13 cellular contexts compared by ENCODE assay signal in genomic region chr1:30745834-30746208, GRCh38. TPM values are rescaled to one million over a fixed set of nuclear protein-coding genes. Genes with fewer than 3 reads are reported as not detected.
DNase-seq lines count a peak whose midpoint lies in the region; ATAC-seq, FAIRE-seq and TF ChIP-seq lines count a peak whose summit lies in the region.
"Had no signal": no experiment of that assay in that cellular context is flagged by ENCODE, and none has a peak within 500 bp of the region (broad histone marks: within the 10 kb centered on the region; RNA-seq: fewer than 3 reads in every experiment).

No MANE protein-coding gene starts in this region.

- SMC1A ChIA-PET in GM12878 (lab: Charles Lee; ENCODE audit: uncharacterized antibody, unreplicated experiment) = interaction anchor here (1.5 to 24.8 kb wide), 4 partner anchors 13 to 35 kb away, joined by 3 to 556 read pairs (median 344); partner anchors contain the start of genes LAPTM5 and MATN1

- no peaks in the 10 kb centered on the region for H3K27me3 Mint-ChIP-seq in CD8-positive, alpha-beta T cell (ENCODE audit: low read depth)
- H3K27me3 Mint-ChIP-seq in IgD-negative memory B cell = no peaks in the 10 kb centered on the region
- no peaks in the 10 kb centered on the region for H3K27me3 Mint-ChIP-seq in natural killer cell treated with Interleukin-12 subunit alpha and Interleukin-12 subunit beta and Interleukin-15 and Interleukin-18, amount 100 ng/mL, for 72 hours

- peaks cover 66% of the 10 kb centered on the region for H3K36me3 Mint-ChIP-seq in CD8-positive, alpha-beta T cell
- H3K36me3 Mint-ChIP-seq in IgD-negative memory B cell = peaks cover 26% of the 10 kb centered on the region
- peaks cover 16% of the 10 kb centered on the region for H3K36me3 Mint-ChIP-seq in natural killer cell treated with Interleukin-12 subunit alpha and Interleukin-12 subunit beta and Interleukin-15 and Interleukin-18, amount 100 ng/mL, for 72 hours

- H3K4me1 Mint-ChIP-seq in CD8-positive, alpha-beta T cell (ENCODE audit: low read depth) = peaks cover 100% of the 10 kb centered on the region
- peaks cover 73 to 94% (median 89%) of the 10 kb centered on the region in 3 donors for H3K4me1 Mint-ChIP-seq in IgD-negative memory B cell
- peaks cover 95 to 97% of the 10 kb centered on the region in 2 donors for H3K4me1 Mint-ChIP-seq in natural killer cell treated with Interleukin-12 subunit alpha and Interleukin-12 subunit beta and Interleukin-15 and Interleukin-18, amount 100 ng/mL, for 72 hours (ENCODE audit: low read depth in 2 of 2)

- no peak for DNase-seq in CD8-positive, alpha-beta T cell
- DNase-seq in GM12878 (ENCODE audit: low read depth, low spot score) = no peak
- DNase-seq in natural killer cell treated with Interleukin-12 subunit alpha and Interleukin-12 subunit beta and Interleukin-15 and Interleukin-18, amount 100 ng/mL, for 72 hours (ENCODE audit: low spot score) = no peak
- no peak for DNase-seq in RCC 7860 (ENCODE audit: low spot score)
- DNase-seq: KBM-7, NCI-H446 treated with DMSO at 0.1 percent for 48 hours, psoas muscle had no signal

- CTCF ChIA-PET in CD8-positive, alpha-beta T cell (lab: Charles Lee) = interaction anchor here (0.9 to 27.7 kb wide), 5 partner anchors 12 to 56 kb away, joined by 3 to 338 read pairs (median 23); partner anchors contain the start of gene LAPTM5
- CTCF ChIA-PET in GM12878 (lab: Yijun Ruan, JAX) = interaction anchor here (1.1 to 16.5 kb wide), 9 partner anchors 10 to 37 kb away, joined by 4 to 161 read pairs (median 43); partner anchors contain the start of genes LAPTM5 and MATN1

- H3K27ac Mint-ChIP-seq in CD8-positive, alpha-beta T cell = peak overlapping the region; percentile 99
- peak overlapping the region; percentile 92 to 98 (median 97) for H3K27ac Mint-ChIP-seq in IgD-negative memory B cell
- H3K27ac Mint-ChIP-seq in natural killer cell treated with Interleukin-12 subunit alpha and Interleukin-12 subunit beta and Interleukin-15 and Interleukin-18, amount 100 ng/mL, for 72 hours = peak overlapping the region; percentile 98 to 100

- H3K9me3 ChIP-seq in CD8-positive, alpha-beta T cell (ENCODE audit: low read length) = no peaks in the 10 kb centered on the region
- no peaks in the 10 kb centered on the region for H3K9me3 ChIP-seq in GM12878 (replicated peaks; ENCODE audit: control insufficient read depth, insufficient read depth, low read length)
- H3K9me3 ChIP-seq: psoas muscle, SJSA1 had no signal

- H3K4me3 ChIP-seq in CD8-positive, alpha-beta T cell (ENCODE audit: low read depth, low read length) = peak overlapping the region; percentile 22
- peak overlapping the region; percentile 98 for H3K4me3 ChIP-seq in GM12878
- H3K4me3 ChIP-seq: cardiac muscle cell, psoas muscle, SJSA1 had no signal

- no TSS peak for BruUV-seq in GM12878 (replicated peaks; lab: Mats Ljungman, UMichigan)

- H2AFZ ChIP-seq in GM12878 (ENCODE audit: control insufficient read depth, low read depth, low read length) = no peak overlapping the region

- TF ChIP-seq RAD21 in GM12878 (IDR thresholded peaks at IDR 0.05; ENCODE audit: insufficient read depth, low read depth, low read length) = no peak

- FAIRE-seq in GM12878 (lab: Jason Lieb, UNC) = no peak
- no peak for FAIRE-seq in RCC 7860 (lab: Jason Lieb, UNC)

- RAD21 ChIA-PET in GM12878 (lab: Charles Lee; ENCODE audit: unreplicated experiment) = interaction anchor here (1.5 to 14.8 kb wide), 5 partner anchors 13 to 33 kb away, joined by 6 to 462 read pairs (median 71); partner anchors contain the start of gene LAPTM5

- 0% methylated on average over 4 of the region's 4 CpGs for WGBS in GM12878 (ENCODE audit: insufficient coverage, insufficient replicate concordance, low lambda C conversion rate, missing lambda C conversion rate)

- intact Hi-C loops in CD8-positive, alpha-beta T cell (cut with DNase I, micrococcal nuclease) = no loop called here
- intact Hi-C loops in GM12878 (cut with micrococcal nuclease; ENCODE audit: unreplicated experiment) = no loop called here

- ATAC-seq in CD8-positive, alpha-beta T cell = no peak
- ATAC-seq in GM12878 = peak; percentile 5
- no peak for ATAC-seq in natural killer cell treated with Interleukin-12 subunit alpha and Interleukin-12 subunit beta and Interleukin-15 and Interleukin-18, amount 100 ng/mL, for 72 hours
- no peak for ATAC-seq in HG02970 (IDR thresholded peaks at IDR 0.05; ENCODE audit: low FRiP score, unreplicated experiment)
- no peak for ATAC-seq in GM21423 (IDR thresholded peaks at IDR 0.05; ENCODE audit: unreplicated experiment)
- ATAC-seq in HG03139 (IDR thresholded peaks at IDR 0.05; ENCODE audit: unreplicated experiment) = no peak

- peaks cover 98% of the 10 kb centered on the region for H3K4me1 ChIP-seq in CD8-positive, alpha-beta T cell (ENCODE audit: insufficient read depth, low read length)
- peaks cover 96% of the 10 kb centered on the region for H3K4me1 ChIP-seq in GM12878 (ENCODE audit: control insufficient read depth, insufficient read depth, low read length)
- H3K4me1 ChIP-seq: psoas muscle had no signal

- peaks cover 17% of the 10 kb centered on the region for H3K36me3 ChIP-seq in CD8-positive, alpha-beta T cell (ENCODE audit: insufficient read depth, low read length)
- peaks cover 24 to 36% of the 10 kb centered on the region in 2 experiments for H3K36me3 ChIP-seq in GM12878 (ENCODE audit: control insufficient read depth in 2 of 2, insufficient read depth in 2 of 2, low read length in 1 of 2)
- H3K36me3 ChIP-seq: cardiac muscle cell, SJSA1 had no signal

- POLR2A ChIA-PET in CD8-positive, alpha-beta T cell (lab: Charles Lee) = interaction anchor here (1.0 to 15.1 kb wide), 3 partner anchors 12 to 26 kb away, joined by 4 to 326 read pairs (median 4); partner anchors contain the start of gene LAPTM5
- POLR2A ChIA-PET in GM12878 (lab: Charles Lee) = interaction anchor here (1.5 to 22.5 kb wide), 4 partner anchors 13 to 26 kb away, joined by 10 to 741 read pairs (median 46); partner anchors contain the start of gene LAPTM5

- no peak for TF ChIP-seq EP300 in GM12878 (IDR thresholded peaks at IDR 0.05; ENCODE audit: borderline replicate concordance in 1 of 2, control insufficient read depth in 1 of 2, low read depth in 2 of 2, low read length in 2 of 2)

- H3K4me2 ChIP-seq in GM12878 (ENCODE audit: control insufficient read depth, insufficient read depth) = peak overlapping the region; percentile 75

- peak overlapping the region; percentile 72 for H3K27ac ChIP-seq in CD8-positive, alpha-beta T cell (ENCODE audit: low read depth, low read length)
- peak overlapping the region; percentile 93 for H3K27ac ChIP-seq in GM12878 (ENCODE audit: control insufficient read depth, insufficient read depth)
- H3K27ac ChIP-seq: cardiac muscle cell, psoas muscle, SJSA1 had no signal

- in situ Hi-C loops in GM12878 (cut with MboI) = no loop called here

- peaks cover 4% of the 10 kb centered on the region; the same call in 1 of the 2 replicates for H4K20me1 ChIP-seq in GM12878 (ENCODE audit: control insufficient read depth, insufficient read depth)

- H3K9ac ChIP-seq in GM12878 (ENCODE audit: control insufficient read depth, insufficient read depth, low read length) = peak overlapping the region; percentile 97

- H3K27me3 ChIP-seq in CD8-positive, alpha-beta T cell (ENCODE audit: insufficient read depth, low read length) = no peaks in the 10 kb centered on the region
- H3K27me3 ChIP-seq in GM12878 (replicated peaks in 1 of 2; ENCODE audit: control insufficient read depth in 2 of 2, insufficient read depth in 2 of 2, low read length in 1 of 2) = no peaks in the 10 kb centered on the region
- H3K27me3 ChIP-seq: cardiac muscle cell, SJSA1 had no signal

- H3K79me2 ChIP-seq in GM12878 (ENCODE audit: control insufficient read depth, insufficient read depth, low read length) = peaks cover 100% of the 10 kb centered on the region

- TF ChIP-seq POLR2A in GM12878 (IDR thresholded peaks at IDR 0.05; ENCODE audit: low read depth, low read length) = peak; percentile 66

- H3K4me3 Mint-ChIP-seq in CD8-positive, alpha-beta T cell = peak overlapping the region; percentile 61
- H3K4me3 Mint-ChIP-seq in IgD-negative memory B cell = peak overlapping the region; percentile 75 to 91 (median 89)
- H3K4me3 Mint-ChIP-seq in natural killer cell treated with Interleukin-12 subunit alpha and Interleukin-12 subunit beta and Interleukin-15 and Interleukin-18, amount 100 ng/mL, for 72 hours = peak overlapping the region; percentile 81

- TF ChIP-seq CTCF in CD8-positive, alpha-beta T cell (IDR thresholded peaks at IDR 0.05) = no peak
- TF ChIP-seq CTCF in GM12878 (IDR thresholded peaks at IDR 0.05 in 2 of 3, conservative IDR thresholded peaks at IDR 0.05 in 1 of 3; ENCODE audit: control insufficient read depth in 2 of 3, extremely low read depth in 1 of 3, insufficient read depth in 1 of 3, low read depth in 3 of 3, low read length in 3 of 3) = no peak

- H3K9me3 Mint-ChIP-seq in CD8-positive, alpha-beta T cell = no peaks in the 10 kb centered on the region
- no peaks in the 10 kb centered on the region for H3K9me3 Mint-ChIP-seq in IgD-negative memory B cell
- no peaks in the 10 kb centered on the region for H3K9me3 Mint-ChIP-seq in natural killer cell treated with Interleukin-12 subunit alpha and Interleukin-12 subunit beta and Interleukin-15 and Interleukin-18, amount 100 ng/mL, for 72 hours

RNA-seq across cellular contexts. Expression of gene LAPTM5, which starts 11.8 kb away (rescaled TPM):
- 100 to 1,000 TPM; 629 to 653 TPM for total RNA-seq in CD8-positive, alpha-beta T cell
- polyA plus RNA-seq in IgD-negative memory B cell (1,002 TPM), GM12878 (2011; rRNA removed) (411 and 682 TPM in 2 replicates), GM12878 (2014; fragmentation: Illumina TruSeq; extraction: Trizol) (972 and 1,013 TPM in 2 replicates), GM12878 (2014; fragmentation: Nextera tagmentation; extraction: Ambion mirVana) (10 to 100 TPM; 24.1 to 48.8 TPM), GM12878 (2014; rRNA removed) (675 and 692 TPM in 2 replicates), GM12878 (2016; fragmentation: Nextera tagmentation; extraction: Ambion mirVana) (1,000 to 10,000 TPM in 1 of 2 experiments, 100 to 1,000 TPM in 1; 977 to 1,034 TPM)
- total RNA-seq in GM12878 (2013; cell fraction: nucleolus; rRNA removed) = 345 and 349 TPM in 2 replicates
- total RNA-seq in GM12878 (2014; rRNA removed) (360 and 370 TPM in 2 replicates), GM12878 (2014; rRNA removed; fragmentation: Illumina TruSeq; extraction: Trizol) (423 and 431 TPM in 2 replicates), GM12878 (2021) (740 and 758 TPM in 2 replicates)
- polyA plus RNA-seq in GM12878 (2011; ENCODE audit: low read depth) = 582 TPM
- polyA plus RNA-seq in GM12878 (2011; cell fraction: cytosol; rRNA removed) = 985 and 1,156 TPM in 2 replicates
- polyA plus RNA-seq in GM12878 (2011; cell fraction: nucleus; rRNA removed) = 492 and 615 TPM in 2 replicates
- 791 and 943 TPM in 2 replicates for polyA plus RNA-seq in GM12878 (2012)
- 1,330 and 1,556 TPM in 2 replicates for polyA minus RNA-seq in GM12878 (2011; rRNA and poly(A)+ RNA removed)
- 364 and 402 TPM in 2 replicates for polyA minus RNA-seq in GM12878 (2011; cell fraction: cytosol; rRNA and poly(A)+ RNA removed)
- polyA minus RNA-seq in GM12878 (2011; cell fraction: nucleus; rRNA and poly(A)+ RNA removed) = 131 and 171 TPM in 2 replicates
- total RNA-seq in natural killer cell treated with Interleukin-12 subunit alpha and Interleukin-12 subunit beta and Interleukin-15 and Interleukin-18, amount 100 ng/mL, for 72 hours = 100 to 1,000 TPM; 150 to 153 TPM
- total RNA-seq: SJSA1 had no signal

RNA-seq across cellular contexts. Expression of gene MATN1, which starts 22.4 kb away (rescaled TPM):
- total RNA-seq in CD8-positive, alpha-beta T cell = 1 to 10 TPM; 6.6 to 7.4 TPM
- polyA plus RNA-seq in IgD-negative memory B cell = not detected
- 0.51 and 1.9 TPM in 2 replicates for total RNA-seq in GM12878 (2013; cell fraction: nucleolus; rRNA removed)
- total RNA-seq in GM12878 (2014; rRNA removed) = 0.11 and 0.27 TPM in 2 replicates
- total RNA-seq in GM12878 (2014; rRNA removed; fragmentation: Illumina TruSeq; extraction: Trizol) = 0.04 TPM in 1 of 2 replicates, not detected in the other
- total RNA-seq in GM12878 (2021) = 0.21 and 0.24 TPM in 2 replicates
- polyA plus RNA-seq in GM12878 (2011; ENCODE audit: low read depth) = 0.31 TPM
- polyA plus RNA-seq in GM12878 (2011; rRNA removed) = 0.36 and 0.50 TPM in 2 replicates
- polyA plus RNA-seq in GM12878 (2011; cell fraction: cytosol; rRNA removed) = 0.67 and 0.77 TPM in 2 replicates
- 1.5 and 2.1 TPM in 2 replicates for polyA plus RNA-seq in GM12878 (2011; cell fraction: nucleus; rRNA removed)
- 0.48 and 0.60 TPM in 2 replicates for polyA plus RNA-seq in GM12878 (2012)
- 0.07 and 0.11 TPM in 2 replicates for polyA plus RNA-seq in GM12878 (2014; fragmentation: Illumina TruSeq; extraction: Trizol)
- polyA plus RNA-seq in GM12878 (2014; fragmentation: Nextera tagmentation; extraction: Ambion mirVana) = under 1 TPM in 1 of 2 experiments, not detected in 1; 0.07 TPM
- polyA plus RNA-seq in GM12878 (2014; rRNA removed) = 0.10 and 0.46 TPM in 2 replicates
- polyA plus RNA-seq in GM12878 (2016; fragmentation: Nextera tagmentation; extraction: Ambion mirVana) = under 1 TPM; 0.09 to 0.44 TPM
- 0.22 and 0.72 TPM in 2 replicates for polyA minus RNA-seq in GM12878 (2011; rRNA and poly(A)+ RNA removed)
- polyA minus RNA-seq in GM12878 (2011; cell fraction: cytosol; rRNA and poly(A)+ RNA removed) = not detected in 2 replicates
- polyA minus RNA-seq in GM12878 (2011; cell fraction: nucleus; rRNA and poly(A)+ RNA removed) = 0.67 and 1.3 TPM in 2 replicates
- total RNA-seq in natural killer cell treated with Interleukin-12 subunit alpha and Interleukin-12 subunit beta and Interleukin-15 and Interleukin-18, amount 100 ng/mL, for 72 hours = 1 to 10 TPM in 1 of 2 donors, under 1 TPM in 1; 0.31 to 1.1 TPM
- total RNA-seq: psoas muscle had no signal
